Comparison of ENCODE assay signal across 29 cellular contexts in the genomic region with DNA sequence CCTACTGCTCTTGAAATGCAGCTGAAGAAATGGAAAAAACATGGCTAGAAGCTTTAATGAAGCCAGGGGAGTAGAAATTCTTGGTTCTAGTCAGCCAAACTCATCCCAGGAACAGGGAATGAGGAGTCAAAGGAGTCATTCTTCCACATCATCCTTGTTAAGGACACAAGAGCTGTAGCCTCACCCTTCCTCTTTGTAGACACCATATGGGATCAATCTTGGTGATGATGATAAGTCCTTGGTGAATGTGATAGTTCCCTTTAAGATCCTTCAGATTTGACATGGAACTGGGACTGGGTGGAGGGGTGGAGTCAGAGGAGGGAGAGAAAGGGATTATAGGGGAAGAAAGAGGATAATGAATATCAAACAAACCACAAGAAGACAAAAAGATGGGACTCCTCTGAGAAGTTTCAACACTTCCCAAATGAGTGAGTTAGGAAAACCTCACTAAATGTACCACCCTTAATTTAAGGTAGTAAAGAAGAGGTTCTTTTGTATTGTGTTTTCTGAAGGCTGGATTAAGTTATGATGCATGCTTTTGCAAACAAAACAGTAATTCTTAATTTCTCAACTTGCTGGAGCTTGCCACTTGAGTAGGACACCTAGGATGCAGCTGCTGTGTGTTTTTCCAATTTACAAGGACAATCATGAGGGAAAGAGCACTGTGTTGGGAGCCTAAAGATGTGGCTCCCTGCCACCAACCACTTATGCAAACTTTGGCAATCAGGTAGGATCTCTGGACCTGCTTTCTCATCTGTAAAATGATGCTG.
"Had no signal": no experiment of that assay in that cellular context is flagged by ENCODE, and none has a peak within 500 bp of the region (broad histone marks: within the 10 kb centered on the region; RNA-seq: fewer than 3 reads in every experiment).

No MANE protein-coding gene starts in this region.

- H3K4me1 ChIP-seq: SJSA1 had no signal

- H3K36me3 ChIP-seq: Peyer's patch, SJSA1 had no signal

- DNase-seq: activated B cell treated with CpG ODN at 0.5 μM for 24 hours; activated CD4-positive, alpha-beta memory T cell treated with anti-CD3 and anti-CD28 coated beads for 36 hours; activated CD4-positive, alpha-beta T cell treated with anti-CD3 and anti-CD28 coated beads for 4 hours; activated CD4-positive, alpha-beta T cell treated with anti-CD3 and anti-CD28 coated beads, Interleukin-2, amount 50 U/mL, for 1 hour; activated CD4-positive, CD25-positive, alpha-beta regulatory T cell treated with anti-CD3 and anti-CD28 coated beads, Interleukin-2, amount 50 U/mL, for 72 hours; activated CD8-positive, alpha-beta memory T cell treated with anti-CD3 and anti-CD28 coated beads, Interleukin-2, amount 50 U/mL, for 4 hours; activated gamma-delta T cell treated with Interleukin-2 at 50 U/mL for 16 hours; activated naive CD4-positive, alpha-beta T cell treated with anti-CD3 and anti-CD28 coated beads for 36 hours; activated naive CD8-positive, alpha-beta T cell treated with anti-CD3 and anti-CD28 coated beads, Interleukin-2, amount 50 U/mL, for 24 hours; activated T-cell treated with anti-CD3 and anti-CD28 coated beads for 4 hours; activated T-cell treated with anti-CD3 and anti-CD28 coated beads, Interleukin-2, amount 50 U/mL, for 4 hours; anterior cingulate cortex; NCI-H1048; NCI-H1105 treated with DMSO at 0.1 percent for 48 hours; NCI-H1436; NCI-H1694; NCI-H1930; NCI-H2081 treated with DMSO at 0.1 percent for 48 hours; NCI-H226; NCI-H446 treated with DMSO at 0.1 percent for 48 hours; NCI-H524; NCI-H69; NK-92 treated with Interleukin-12 subunit alpha and Interleukin-12 subunit beta, amount 100 ng/mL, for 24 hours; Peyer's patch; RPMI8226; SHP77 treated with DMSO at 0.1 percent for 48 hours; SK-N-SH had no signal

- H3K27me3 ChIP-seq: Peyer's patch had no signal

- H3K27ac ChIP-seq: KMS-11, SJSA1 had no signal

- H3K4me3 ChIP-seq: Peyer's patch, SJSA1 had no signal

- H3K9me3 ChIP-seq: Peyer's patch, SJSA1, SK-N-SH had no signal

- ATAC-seq: activated naive CD8-positive, alpha-beta T cell treated with anti-CD3 and anti-CD28 coated beads, Interleukin-2, amount 50 U/mL, for 24 hours; activated T-cell treated with anti-CD3 and anti-CD28 coated beads, Interleukin-2, amount 50 U/mL, for 4 hours had no signal
